In genomic region chr6:158877716-158878115, GRCh38 we compare ENCODE assay signal across 25 cellular contexts.
"Had no signal": no experiment of that assay in that cellular context is flagged by ENCODE, and none has a peak within 500 bp of the region (broad histone marks: within the 10 kb centered on the region; RNA-seq: fewer than 3 reads in every experiment).

No MANE protein-coding gene starts in this region.

- ATAC-seq: foreskin keratinocyte, gastroesophageal sphincter, heart right ventricle, left ventricle myocardium superior, lower lobe of right lung, natural killer cell, pancreas, right lobe of liver had no signal

- FAIRE-seq: endothelial cell of umbilical vein, keratinocyte, pancreas, small intestine had no signal

- H3K27me3 ChIP-seq: colonic mucosa, esophagus muscularis mucosa, foreskin keratinocyte, gastroesophageal sphincter, heart right ventricle, pancreas, right lobe of liver, testis had no signal

- H3K4me1 ChIP-seq: colonic mucosa, esophagus muscularis mucosa, foreskin keratinocyte, gastroesophageal sphincter, heart right ventricle, lower lobe of right lung, pancreas, right lobe of liver, testis, tibial artery had no signal

- H3K36me3 Mint-ChIP-seq: natural killer cell had no signal

- H3K27me3 Mint-ChIP-seq: type B pancreatic cell had no signal

- H3K4me3 Mint-ChIP-seq: dendritic cell treated with granulocyte-macrophage colony-stimulating factor and Interleukin-4, amounts not matched to agents 40 ng/mL and 50 ng/mL, for 4 days; natural killer cell; type B pancreatic cell had no signal

- H3K27ac Mint-ChIP-seq: dendritic cell treated with granulocyte-macrophage colony-stimulating factor and Interleukin-4, amounts not matched to agents 40 ng/mL and 50 ng/mL, for 4 days; natural killer cell had no signal

- H3K36me3 ChIP-seq: colonic mucosa, esophagus muscularis mucosa, gastroesophageal sphincter, heart right ventricle, lower lobe of right lung, pancreas, right lobe of liver, tibial artery had no signal

- H3K27ac ChIP-seq: colonic mucosa, esophagus muscularis mucosa, gastroesophageal sphincter, heart right ventricle, lower lobe of right lung, pancreas, right lobe of liver, testis, tibial artery had no signal

- H3K4me3 ChIP-seq: colonic mucosa, esophagus muscularis mucosa, gastroesophageal sphincter, heart right ventricle, lower lobe of right lung, pancreas, right lobe of liver, testis, tibial artery had no signal

- H3K4me1 Mint-ChIP-seq: natural killer cell had no signal

- DNase-seq: colonic mucosa; effector CD8-positive, alpha-beta T cell; foreskin keratinocyte; heart right ventricle; hypothalamus; left ventricle myocardium superior; lower lobe of right lung; natural killer cell; occipital lobe; pancreas; right lobe of liver; small intestine; stimulated activated CD4-positive, alpha-beta T cell treated with anti-CD3 and anti-CD28 coated beads, Interleukin-15, amount 100 ng/mL, for 24 hours; stimulated activated CD4-positive, alpha-beta T cell treated with anti-CD3 and anti-CD28 coated beads, Interleukin-2, amount 100 ng/mL, for 48 hours; stimulated activated CD8-positive, alpha-beta memory T cell treated with anti-CD3 and anti-CD28 coated beads, Interleukin-4, amount 100 ng/mL, for 48 hours; stimulated activated naive CD4-positive, alpha-beta T cell; substantia nigra; testis; tibial artery had no signal

- H3K9me3 ChIP-seq: colonic mucosa, lower lobe of right lung, pancreas, right lobe of liver, testis had no signal
